ENCODE assay signal across 21 cellular contexts in the genomic region with DNA sequence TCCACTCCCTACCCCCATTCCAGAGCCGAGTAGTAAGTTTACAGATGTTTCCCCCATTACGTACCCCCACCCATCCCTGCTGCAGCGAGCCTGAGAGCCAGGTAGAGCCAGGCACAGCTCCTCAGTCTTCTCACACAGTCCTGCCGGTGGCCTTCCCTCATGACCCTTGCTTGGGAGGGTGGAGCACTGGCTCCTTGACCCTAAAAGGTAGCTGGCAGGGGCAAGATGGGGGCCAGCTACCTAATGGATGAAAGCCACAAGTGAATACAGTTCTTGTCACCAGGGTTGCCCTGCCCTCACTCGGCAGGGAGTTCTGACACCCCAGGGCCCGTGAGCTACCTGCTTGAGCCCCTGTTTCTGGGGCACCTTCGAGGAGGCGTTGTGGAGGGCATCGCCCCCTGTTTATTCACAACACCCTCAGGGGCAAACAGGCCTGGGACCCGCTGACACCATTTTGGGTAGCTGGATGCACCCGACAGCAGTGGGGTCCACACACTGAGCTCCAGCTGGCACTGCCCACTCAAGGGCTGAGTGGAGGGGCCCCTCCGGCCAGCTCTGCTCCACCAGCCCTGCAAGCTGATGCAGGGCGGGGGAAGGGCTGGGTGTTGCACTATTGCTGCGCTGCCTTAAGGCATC. TPM values are rescaled to one million over a fixed set of nuclear protein-coding genes. Genes with fewer than 3 reads are reported as not detected.
DNase-seq lines count a peak whose midpoint lies in the region; ATAC-seq and TF ChIP-seq lines count a peak whose summit lies in the region.
"Had no signal": no experiment of that assay in that cellular context is flagged by ENCODE, and none has a peak within 500 bp of the region (broad histone marks: within the 10 kb centered on the region; RNA-seq: fewer than 3 reads in every experiment).

No MANE protein-coding gene starts in this region.

- peaks cover 3% of the 10 kb centered on the region for H3K27me3 Mint-ChIP-seq in activated CD8-positive, alpha-beta T cell treated with anti-CD3 and anti-CD28 coated beads for 36 hours
- H3K27me3 Mint-ChIP-seq: activated naive CD4-positive, alpha-beta T cell treated with anti-CD3 and anti-CD28 coated beads, Interleukin-2, amount 50 U/mL, for 24 hours had no signal

- H3K9me3 ChIP-seq in transverse colon: no peaks in the 10 kb centered on the region
- H3K9me3 ChIP-seq: thyroid gland had no signal

- intact Hi-C loops in transverse colon (cut with DNase I; ENCODE audit: low total_unique reads): loop anchor here (5.0 kb wide), 1 partner anchor 86 kb away; no protein-coding TSS in a partner anchor
- intact Hi-C loops in activated CD8-positive, alpha-beta T cell treated with anti-CD3 and anti-CD28 coated beads for 36 hours (cut with micrococcal nuclease): no loop called here

- peaks cover 5% of the 10 kb centered on the region for H3K4me1 Mint-ChIP-seq in activated CD8-positive, alpha-beta T cell treated with anti-CD3 and anti-CD28 coated beads for 36 hours (ENCODE audit: low read depth)

- CTCF ChIA-PET in activated CD8-positive, alpha-beta T cell treated with anti-CD3 and anti-CD28 coated beads for 36 hours (lab: Charles Lee): interaction anchor here (0.9 to 13.0 kb wide), 7 partner anchors 48 to 270 kb away, joined by 3 to 205 read pairs (median 5); no protein-coding TSS in a partner anchor

- H3K9me3 Mint-ChIP-seq in activated CD8-positive, alpha-beta T cell treated with anti-CD3 and anti-CD28 coated beads for 36 hours: no peaks in the 10 kb centered on the region
- H3K9me3 Mint-ChIP-seq: activated CD4-positive, alpha-beta memory T cell treated with anti-CD3 and anti-CD28 coated beads, Interleukin-2, amount 10 ng/mL, durations not matched to agents 7 days and 5 days; activated naive CD4-positive, alpha-beta T cell treated with anti-CD3 and anti-CD28 coated beads, Interleukin-2, amount 50 U/mL, for 24 hours; CD4-positive, alpha-beta memory T cell; nephron; stimulated activated memory B cell treated with anti-CD40 and anti-IgM and Interleukin-4, amounts not matched to agents 10 μg/mL and 1 μg/mL and 100 μg/mL, for 72 hours had no signal

- POLR2A ChIA-PET in activated CD8-positive, alpha-beta T cell treated with anti-CD3 and anti-CD28 coated beads for 36 hours (lab: Charles Lee): interaction anchor here (0.8 to 1.2 kb wide), 2 partner anchors 31 to 83 kb away, joined by 3 to 4 read pairs; no protein-coding TSS in a partner anchor

- peaks cover 6 to 24% (median 17%) of the 10 kb centered on the region in 4 donors for H3K4me1 ChIP-seq in transverse colon

- in situ Hi-C loops in transverse colon (cut with MboI; ENCODE audit: low pct_ligation_motif_present in 1 of 4, low pct_unique_long_range_greater_than_20kb in 1 of 4, low sequenced_read_pairs in 3 of 4): loop anchor here (5.0 to 10.0 kb wide), 3 partner anchors 81 to 86 kb away; no protein-coding TSS in a partner anchor

- H3K4me3 ChIP-seq in coronary artery: no peak overlapping the region
- H3K4me3 ChIP-seq in transverse colon: no peak overlapping the region
- H3K4me3 ChIP-seq: thyroid gland had no signal

- 92% methylated on average over 13 of the region's 14 CpGs; no CpG with 5 or more reads in 1 of the 2 donors for WGBS in transverse colon (ENCODE audit: low coverage in 1 of 2), 2 donors

- TF ChIP-seq POLR2A in transverse colon (IDR thresholded peaks at IDR 0.05): no peak

- DNase-seq in coronary artery (ENCODE audit: low spot score): peak; percentile 69
- DNase-seq in islet precursor cell: peak; percentile 56
- no peak for DNase-seq in transverse colon
- DNase-seq in activated CD8-positive, alpha-beta T cell treated with anti-CD3 and anti-CD28 coated beads for 36 hours: no peak
- DNase-seq in activated CD8-positive, alpha-beta memory T cell treated with anti-CD3 and anti-CD28 coated beads, Interleukin-2, amount 50 U/mL, for 4 hours: no peak
- DNase-seq: activated CD4-positive, alpha-beta memory T cell treated with anti-CD3 and anti-CD28 coated beads, Interleukin-2, amount 10 ng/mL, durations not matched to agents 7 days and 5 days; activated CD4-positive, CD25-positive, alpha-beta regulatory T cell; activated T-cell treated with anti-CD3 and anti-CD28 coated beads, Interleukin-2, amount 50 U/mL, for 48 hours; CD4-positive, alpha-beta memory T cell; cerebellar nuclear complex; DMS153; effector CD4-positive, alpha-beta T cell; midbrain; NCI-H1417; NCI-H524; RPMI8226; T1000; thyroid gland had no signal

- H3K27ac ChIP-seq in coronary artery: peak overlapping the region in 1 of 2 donors; percentile 70
- peak overlapping the region in 3 of 4 donors; percentile 69 to 86 (median 72) for H3K27ac ChIP-seq in transverse colon

- H3K36me3 Mint-ChIP-seq in activated CD8-positive, alpha-beta T cell treated with anti-CD3 and anti-CD28 coated beads for 36 hours (ENCODE audit: low read depth): no peaks in the 10 kb centered on the region
- H3K36me3 Mint-ChIP-seq: activated naive CD4-positive, alpha-beta T cell treated with anti-CD3 and anti-CD28 coated beads, Interleukin-2, amount 50 U/mL, for 24 hours; CD4-positive, alpha-beta memory T cell; stimulated activated memory B cell treated with anti-CD40 and anti-IgM and Interleukin-4, amounts not matched to agents 10 μg/mL and 1 μg/mL and 100 μg/mL, for 72 hours had no signal

- no peak for TF ChIP-seq CTCF in coronary artery (IDR thresholded peaks at IDR 0.05)
- no peak for TF ChIP-seq CTCF in transverse colon (IDR thresholded peaks at IDR 0.05)
- TF ChIP-seq CTCF in activated CD8-positive, alpha-beta T cell treated with anti-CD3 and anti-CD28 coated beads for 36 hours (IDR thresholded peaks at IDR 0.05): no peak

- ATAC-seq in activated CD8-positive, alpha-beta T cell treated with anti-CD3 and anti-CD28 coated beads for 36 hours: no peak
- ATAC-seq: stimulated activated memory B cell treated with anti-CD40 and anti-IgM and Interleukin-4, amounts not matched to agents 10 μg/mL and 1 μg/mL and 100 μg/mL, for 72 hours had no signal

- H3K4me3 Mint-ChIP-seq in activated CD8-positive, alpha-beta T cell treated with anti-CD3 and anti-CD28 coated beads for 36 hours: no peak overlapping the region
- H3K4me3 Mint-ChIP-seq: activated CD4-positive, alpha-beta memory T cell treated with anti-CD3 and anti-CD28 coated beads, Interleukin-2, amount 10 ng/mL, durations not matched to agents 7 days and 5 days; activated naive CD4-positive, alpha-beta T cell treated with anti-CD3 and anti-CD28 coated beads, Interleukin-2, amount 50 U/mL, for 24 hours; stimulated activated memory B cell treated with anti-CD40 and anti-IgM and Interleukin-4, amounts not matched to agents 10 μg/mL and 1 μg/mL and 100 μg/mL, for 72 hours had no signal

- no peaks in the 10 kb centered on the region for H3K36me3 ChIP-seq in transverse colon
- H3K36me3 ChIP-seq: thyroid gland had no signal

- no peak overlapping the region for H3K27ac Mint-ChIP-seq in activated CD8-positive, alpha-beta T cell treated with anti-CD3 and anti-CD28 coated beads for 36 hours
- H3K27ac Mint-ChIP-seq: activated CD4-positive, alpha-beta memory T cell treated with anti-CD3 and anti-CD28 coated beads, Interleukin-2, amount 10 ng/mL, durations not matched to agents 7 days and 5 days; activated naive CD4-positive, alpha-beta T cell treated with anti-CD3 and anti-CD28 coated beads, Interleukin-2, amount 50 U/mL, for 24 hours; CD4-positive, alpha-beta memory T cell; stimulated activated memory B cell treated with anti-CD40 and anti-IgM and Interleukin-4, amounts not matched to agents 10 μg/mL and 1 μg/mL and 100 μg/mL, for 72 hours had no signal

- H3K27me3 ChIP-seq in transverse colon: no peaks in the 10 kb centered on the region
- H3K27me3 ChIP-seq: thyroid gland had no signal

- TF ChIP-seq EP300 in transverse colon (IDR thresholded peaks at IDR 0.05; ENCODE audit: low read depth): no peak

RNA-seq across cellular contexts. Expression of a gene that starts 22.2 kb away (rescaled TPM):
- 1 to 10 TPM in 1 of 4 donors, under 1 TPM in 3; 0.37 to 2.0 (median 0.72) TPM for total RNA-seq in transverse colon
- under 1 TPM; 0.07 to 0.27 TPM for total RNA-seq in activated CD8-positive, alpha-beta T cell treated with anti-CD3 and anti-CD28 coated beads for 36 hours

RNA-seq across cellular contexts. Expression of a gene that starts 49.1 kb away (rescaled TPM):
- total RNA-seq in transverse colon: 10 to 100 TPM; 12.0 to 18.7 (median 14.7) TPM
- 1 to 10 TPM; 5.6 TPM for total RNA-seq in activated CD8-positive, alpha-beta T cell treated with anti-CD3 and anti-CD28 coated beads for 36 hours
- total RNA-seq: CD4-positive, alpha-beta memory T cell had no signal

Comparison
In these comparisons a context has a peak if more than half of its experiments do, and no peak if none do; other contexts are left out.
1. DNase-seq: peak in coronary artery (single experiment) and islet precursor cell (single experiment); none in transverse colon (single experiment), activated CD8-positive, alpha-beta T cell treated with anti-CD3 and anti-CD28 coated beads for 36 hours (single experiment) and activated CD8-positive, alpha-beta memory T cell treated with anti-CD3 and anti-CD28 coated beads, Interleukin-2, amount 50 U/mL, for 4 hours (single experiment).